In genomic region chr18:12420831-12421421, GRCh38 we compare ENCODE assay signal across 9 cellular contexts. TPM values are rescaled to one million over a fixed set of nuclear protein-coding genes. Genes with fewer than 3 reads are reported as not detected.
DNase-seq lines count a peak whose midpoint lies in the region; ATAC-seq and TF ChIP-seq lines count a peak whose summit lies in the region.
"Had no signal": no experiment of that assay in that cellular context is flagged by ENCODE, and none has a peak within 500 bp of the region (broad histone marks: within the 10 kb centered on the region; RNA-seq: fewer than 3 reads in every experiment).

No MANE protein-coding gene starts in this region.

- intact Hi-C loops in left ventricle myocardium superior (cut with micrococcal nuclease) = no loop called here

- no peaks in the 10 kb centered on the region for H3K9me3 ChIP-seq in H9 (ENCODE audit: control insufficient read depth, low read depth, low read length)
- H3K9me3 ChIP-seq: adrenal gland had no signal

- no peaks in the 10 kb centered on the region for H4K20me1 ChIP-seq in H9 (ENCODE audit: control insufficient read depth, insufficient read depth, insufficient read length)

- no peak overlapping the region for H3K23ac ChIP-seq in H9 (ENCODE audit: insufficient read length, low read depth, low read length)

- no peak overlapping the region for H3K4ac ChIP-seq in H9 (ENCODE audit: low read depth, low read length)

- peak; percentile 29 for ATAC-seq in SK-N-SH treated with all-trans-retinoic acid at 6 μM for 48 hours
- ATAC-seq in left ventricle myocardium superior = peak; percentile 35
- ATAC-seq in HG03378 (IDR thresholded peaks at IDR 0.05; ENCODE audit: unreplicated experiment) = no peak

- no peak overlapping the region for H4K91ac ChIP-seq in H9 (ENCODE audit: insufficient read length, low read depth, low read length)

- H3T11ph ChIP-seq in H9 (ENCODE audit: low read length) = no peak overlapping the region

- peaks cover 7% of the 10 kb centered on the region for H3K23me2 ChIP-seq in H9 (ENCODE audit: insufficient read length, low read depth, low read length, poor library complexity, severe bottlenecking)

- H3K27ac ChIP-seq in H9 (ENCODE audit: insufficient read length, low read depth, low read length) = no peak overlapping the region

- no peak overlapping the region for H3K56ac ChIP-seq in H9 (ENCODE audit: insufficient read length, low read depth, low read length)

- H3K4me3 Mint-ChIP-seq in H9 = peak overlapping the region; percentile 62 to 83

- no peaks in the 10 kb centered on the region for H3K79me1 ChIP-seq in H9 (ENCODE audit: insufficient read depth, low read depth, low read length, poor library complexity, severe bottlenecking)

- DNase-seq in BJ (ENCODE audit: low read depth) (no peak), H9 (peak; percentile 73), left ventricle myocardium superior (no peak), superior temporal gyrus (ENCODE audit: extremely low spot score) (peak; percentile 35), CD1c-positive myeloid dendritic cell (ENCODE audit: extremely low spot score) (no peak)
- no peak for DNase-seq in stimulated activated CD4-positive, alpha-beta T cell treated with anti-CD3 and anti-CD28 coated beads, Interleukin-4, amount 100 ng/mL, for 24 hours

- H2AFZ ChIP-seq in H9 (ENCODE audit: low read length) = no peak overlapping the region

- peak overlapping the region; percentile 22 to 75 (median 55); a peak in 2 of 7 replicates for H3K27ac Mint-ChIP-seq in H9

- POLR2A ChIA-PET in BJ (lab: Charles Lee) = no interaction called here

- peaks cover 0 to 17% (median 4%) of the 10 kb centered on the region in 3 experiments; a peak in 5 of 7 replicates for H3K36me3 Mint-ChIP-seq in H9 (ENCODE audit: insufficient read depth in 1 of 3, low read depth in 3 of 3)

- peak overlapping the region; percentile 62 for H3K4me3 ChIP-seq in BJ (ENCODE audit: low read depth, low read length)

- no peak overlapping the region for H2BK120ac ChIP-seq in H9 (ENCODE audit: low read depth, low read length, poor library complexity, severe bottlenecking)

- peak overlapping the region; percentile 27 for H3K4me2 ChIP-seq in H9 (ENCODE audit: insufficient read depth, insufficient read length, low read length)

- WGBS in H9 (ENCODE audit: extremely low coverage, insufficient read length, low lambda C conversion rate) = no CpG with 5 or more reads among the region's 25 CpGs

- H3K4me1 ChIP-seq in H9 (ENCODE audit: insufficient read depth, low read length) = no peaks in the 10 kb centered on the region

- H2BK20ac ChIP-seq in H9 (ENCODE audit: low read depth, low read length, poor library complexity, severe bottlenecking) = no peak overlapping the region

- H3K4me1 Mint-ChIP-seq in H9 = peaks cover 19 to 24% of the 10 kb centered on the region in 2 experiments

- no peak overlapping the region for H2BK15ac ChIP-seq in H9 (ENCODE audit: low read depth, low read length)

- H2AK5ac ChIP-seq in H9 (ENCODE audit: insufficient read length, low read length) = no peak overlapping the region

- H3K18ac ChIP-seq in H9 (ENCODE audit: insufficient read length, low read depth, low read length) = no peak overlapping the region

- H2BK5ac ChIP-seq in H9 (ENCODE audit: insufficient read length, low read length) = no peak overlapping the region

- H3K27me3 ChIP-seq in BJ (ENCODE audit: control insufficient read depth, insufficient read depth, low read length) = no peaks in the 10 kb centered on the region
- H3K27me3 ChIP-seq in H9 (ENCODE audit: insufficient read depth, low read length) = no peaks in the 10 kb centered on the region
- H3K27me3 ChIP-seq: adrenal gland had no signal

- H3K79me2 ChIP-seq in H9 (ENCODE audit: insufficient read depth, low read length) = no peaks in the 10 kb centered on the region; the same call in 1 of the 2 replicates

- peak overlapping the region; percentile 32; the same call in 1 of the 2 replicates for H3K14ac ChIP-seq in H9 (ENCODE audit: insufficient read depth, low read length)

- H3K27me3 Mint-ChIP-seq in H9 (ENCODE audit: low read depth) = no peaks in the 10 kb centered on the region

- H3K9me3 Mint-ChIP-seq in H9 = no peaks in the 10 kb centered on the region

- TF ChIP-seq CTCF in BJ (IDR thresholded peaks at IDR 0.05; ENCODE audit: insufficient read depth, low read depth, low read length) (no peak), H9 (conservative IDR thresholded peaks at IDR 0.05) (no peak)

- H3K9ac ChIP-seq in H9 (ENCODE audit: extremely low read depth, insufficient read length, low read length) = no peak overlapping the region

- no peak overlapping the region for H4K5ac ChIP-seq in H9 (ENCODE audit: insufficient read length, low read depth, low read length)

- no peak overlapping the region for H4K8ac ChIP-seq in H9 (replicated peaks; ENCODE audit: insufficient read length, low read depth, low read length)

- H2BK12ac ChIP-seq in H9 (ENCODE audit: insufficient read length, low read depth, low read length) = no peak overlapping the region

- CTCF ChIA-PET in BJ (lab: Yijun Ruan, JAX) = interaction anchor here (1.4 kb wide), 1 partner anchor 30 kb away, joined by 4 read pairs; no protein-coding TSS in a partner anchor

- peaks cover 2% of the 10 kb centered on the region; the same call in 1 of the 2 replicates for H3K36me3 ChIP-seq in BJ (ENCODE audit: control insufficient read depth, insufficient read depth, low read length)
- H3K36me3 ChIP-seq: adrenal gland had no signal

TF ChIP-seq in SK-N-SH treated with all-trans-retinoic acid at 6 μM for 48 hours, 23 proteins besides CTCF, POLR2A, EP300 and RAD21:
- TF ChIP-seq ISL1 (CRISPR knock-in tag; IDR thresholded peaks at IDR 0.05) (no peak), CSRNP3 (CRISPR knock-in tag; IDR thresholded peaks at IDR 0.05) (no peak), RARB (CRISPR knock-in tag; IDR thresholded peaks at IDR 0.05) (no peak), ZNF565 (CRISPR knock-in tag; conservative IDR thresholded peaks at IDR 0.05; ENCODE audit: low read depth) (no peak), CREB5 (CRISPR knock-in tag; IDR thresholded peaks at IDR 0.05; ENCODE audit: low read depth) (no peak), GLIS3 (CRISPR knock-in tag; IDR thresholded peaks at IDR 0.05) (no peak), BACH2 (CRISPR knock-in tag; IDR thresholded peaks at IDR 0.05; ENCODE audit: borderline replicate concordance) (no peak), TSHZ2 (CRISPR knock-in tag; IDR thresholded peaks at IDR 0.05) (no peak), TCF4 (CRISPR knock-in tag; IDR thresholded peaks at IDR 0.05; ENCODE audit: borderline replicate concordance) (no peak; the same call in 1 of the 2 replicates), ZNF8 (CRISPR knock-in tag; IDR thresholded peaks at IDR 0.05) (no peak)

RNA-seq across cellular contexts. Expression of gene PRELID3A, which starts 13.2 kb away (rescaled TPM):
- 4.6 and 6.4 TPM in 2 replicates for polyA plus RNA-seq in BJ (2011; rRNA removed)
- 0.72 and 1.6 TPM in 2 replicates for polyA minus RNA-seq in BJ (2011; rRNA and poly(A)+ RNA removed)
- total RNA-seq in H9 (2021) (4.8 and 5.4 TPM in 2 replicates), left ventricle myocardium superior (1.9 TPM)

RNA-seq across cellular contexts. Expression of gene AFG3L2, which starts 43.9 kb away (rescaled TPM):
- 25.5 and 31.2 TPM in 2 replicates for polyA plus RNA-seq in BJ (2011; rRNA removed)
- 16.5 and 18.5 TPM in 2 replicates for polyA minus RNA-seq in BJ (2011; rRNA and poly(A)+ RNA removed)
- 73.5 and 75.8 TPM in 2 replicates for total RNA-seq in H9 (2021)
- total RNA-seq in left ventricle myocardium superior = 143 TPM

Comparison
In these comparisons a context has a peak if more than half of its experiments do, and no peak if none do; other contexts are left out.
1. DNase-seq: peak in H9 (single experiment) and superior temporal gyrus (single experiment); none in BJ (single experiment), left ventricle myocardium superior (single experiment), CD1c-positive myeloid dendritic cell (single experiment) and stimulated activated CD4-positive, alpha-beta T cell treated with anti-CD3 and anti-CD28 coated beads, Interleukin-4, amount 100 ng/mL, for 24 hours (single experiment).